Comparison of ENCODE assay signal across 9 cellular contexts in the genomic region with DNA sequence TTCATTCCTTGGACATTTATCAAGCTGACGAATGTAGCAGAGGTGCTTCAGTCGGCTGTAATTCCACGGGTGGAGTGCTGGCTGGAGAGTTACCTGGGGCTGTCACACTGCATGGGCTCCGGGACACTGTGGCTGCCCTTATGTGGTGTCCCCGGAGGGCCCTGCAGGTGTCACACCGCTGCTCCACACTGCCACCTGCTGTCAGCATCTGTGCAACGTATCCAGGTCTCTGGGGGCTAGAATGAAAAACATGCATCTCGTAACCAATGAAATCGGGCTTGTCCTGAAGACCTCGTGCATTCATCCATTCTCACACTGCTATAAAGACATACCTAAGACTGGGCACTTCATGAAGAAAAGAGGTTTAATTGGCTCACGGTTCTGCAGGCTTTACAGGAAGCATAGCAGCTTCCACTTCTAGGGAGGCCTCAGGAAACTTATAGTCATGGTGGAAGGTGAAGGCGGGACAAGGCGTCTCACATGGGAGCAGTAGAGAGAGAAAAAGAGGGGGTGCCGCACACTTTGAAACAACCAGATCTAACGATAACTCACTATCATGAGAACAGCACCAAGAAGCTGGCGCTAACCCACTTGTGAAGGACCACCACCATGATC. TPM values are rescaled to one million over a fixed set of nuclear protein-coding genes. Genes with fewer than 3 reads are reported as not detected.
DNase-seq lines count a peak whose midpoint lies in the region; ATAC-seq and TF ChIP-seq lines count a peak whose summit lies in the region.
"Had no signal": no experiment of that assay in that cellular context is flagged by ENCODE, and none has a peak within 500 bp of the region (broad histone marks: within the 10 kb centered on the region; RNA-seq: fewer than 3 reads in every experiment).

No MANE protein-coding gene starts in this region.

- DNase-seq in NCI-H2107 (lab: John Stamatoyannopoulos, UW) (peak; percentile 42), dermis microvascular lymphatic vessel endothelial cell (ENCODE audit: low read depth in 2 of 2) (peak; percentile 36 to 58), medulla oblongata (ENCODE audit: extremely low spot score) (peak; percentile 57)
- DNase-seq in activated CD4-positive, alpha-beta T cell treated with anti-CD3 and anti-CD28 coated beads, Interleukin-2, amount 50 U/mL, for 1 hour = peak; percentile 90
- peak; percentile 72 to 76 for DNase-seq in stimulated activated CD8-positive, alpha-beta memory T cell treated with anti-CD3 and anti-CD28 coated beads, Interleukin-2, amount 100 ng/mL, for 1 hour (ENCODE audit: low read depth in 2 of 2)

- no peak for ATAC-seq in GM19395 (IDR thresholded peaks at IDR 0.05; ENCODE audit: unreplicated experiment)

- no peak overlapping the region for H3K27ac ChIP-seq in 22Rv1
- H3K27ac ChIP-seq: skin epidermis had no signal

- peak; percentile 86 for TF ChIP-seq CTCF in 22Rv1 (IDR thresholded peaks at IDR 0.05)
- TF ChIP-seq CTCF in GM12872 (IDR thresholded peaks at IDR 0.05; ENCODE audit: insufficient read depth, low read depth, low read length) = peak; percentile 96

RNA-seq across cellular contexts. Expression of a gene that starts 46.7 kb away (rescaled TPM):
- total RNA-seq in dermis microvascular lymphatic vessel endothelial cell = 0.13 TPM in 2 replicates

RNA-seq across cellular contexts. Expression of a gene that starts 54.6 kb away (rescaled TPM):
- 4.9 and 5.4 TPM in 2 replicates for total RNA-seq in dermis microvascular lymphatic vessel endothelial cell
